ENCODE assay signal across 22 cellular contexts in the genomic region with DNA sequence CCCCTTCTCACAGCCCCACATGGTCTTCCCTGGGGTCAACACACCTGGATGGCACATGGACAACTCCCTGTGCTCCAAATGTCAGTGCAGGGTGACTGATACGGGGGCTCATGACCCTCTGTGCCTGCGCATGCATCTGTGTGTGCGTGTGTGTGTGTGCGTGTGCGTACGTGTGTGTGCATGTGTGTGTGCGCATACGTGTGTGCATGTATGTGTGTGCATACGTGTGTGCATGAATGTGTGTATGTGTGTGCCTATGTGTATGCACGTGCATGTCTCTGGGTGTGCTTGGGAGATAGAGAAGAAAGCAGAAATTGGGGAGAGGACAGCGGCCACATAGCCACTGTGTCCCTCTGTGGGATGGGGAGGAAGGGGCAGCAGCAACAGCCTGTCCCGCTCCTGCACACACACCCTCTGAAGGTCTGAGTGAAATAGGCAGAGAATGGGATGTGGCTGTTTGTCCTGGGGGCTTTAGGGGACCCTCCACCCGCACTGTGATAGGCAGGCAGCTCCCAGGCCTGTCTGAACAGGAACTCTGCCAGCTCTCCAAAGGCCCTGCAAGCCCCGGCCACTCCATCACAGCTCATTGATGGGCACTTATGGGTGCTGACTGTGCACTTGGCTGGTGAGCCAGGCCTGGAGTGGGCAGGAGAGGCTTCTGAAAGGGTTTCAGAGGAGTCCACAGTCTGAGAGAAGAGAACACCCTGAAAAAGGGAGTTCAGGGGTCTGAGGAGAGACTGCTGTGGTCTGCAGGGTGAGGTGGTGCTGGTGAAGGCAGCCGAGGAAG. TPM values are rescaled to one million over a fixed set of nuclear protein-coding genes. Genes with fewer than 3 reads are reported as not detected.
"Had no signal": no experiment of that assay in that cellular context is flagged by ENCODE, and none has a peak within 500 bp of the region (broad histone marks: within the 10 kb centered on the region; RNA-seq: fewer than 3 reads in every experiment).

No MANE protein-coding gene starts in this region.

- H3K27ac Mint-ChIP-seq: activated CD4-positive, alpha-beta memory T cell treated with anti-CD3 and anti-CD28 coated beads, Interleukin-2, amount 10 ng/mL, durations not matched to agents 7 days and 5 days; activated CD4-positive, alpha-beta T cell treated with anti-CD3 and anti-CD28 coated beads for 36 hours; activated naive CD8-positive, alpha-beta T cell treated with anti-CD3 and anti-CD28 coated beads, Interleukin-2, amount 10 ng/mL, durations not matched to agents 7 days and 5 days; T-cell had no signal

- H3K27ac ChIP-seq: cardiac muscle cell, colonic mucosa, neural progenitor cell, right atrium auricular region, skin epidermis, stomach, transverse colon, WERI-Rb-1 had no signal

- ATAC-seq: activated CD4-positive, alpha-beta T cell treated with anti-CD3 and anti-CD28 coated beads for 36 hours; heart left ventricle; left ventricle myocardium superior; T-cell had no signal

- FAIRE-seq: frontal cortex, islet of Langerhans had no signal

- H3K9me3 Mint-ChIP-seq: activated CD4-positive, alpha-beta memory T cell treated with anti-CD3 and anti-CD28 coated beads, Interleukin-2, amount 10 ng/mL, durations not matched to agents 7 days and 5 days; activated naive CD8-positive, alpha-beta T cell treated with anti-CD3 and anti-CD28 coated beads, Interleukin-2, amount 10 ng/mL, durations not matched to agents 7 days and 5 days; neural progenitor cell; T-cell had no signal

- H3K4me1 Mint-ChIP-seq: activated CD4-positive, alpha-beta memory T cell treated with anti-CD3 and anti-CD28 coated beads, Interleukin-2, amount 10 ng/mL, durations not matched to agents 7 days and 5 days; activated CD4-positive, alpha-beta T cell treated with anti-CD3 and anti-CD28 coated beads for 36 hours; activated naive CD8-positive, alpha-beta T cell treated with anti-CD3 and anti-CD28 coated beads, Interleukin-2, amount 10 ng/mL, durations not matched to agents 7 days and 5 days; T-cell had no signal

- H3K36me3 Mint-ChIP-seq: activated naive CD8-positive, alpha-beta T cell treated with anti-CD3 and anti-CD28 coated beads, Interleukin-2, amount 10 ng/mL, durations not matched to agents 7 days and 5 days; neural progenitor cell had no signal

- DNase-seq: activated CD4-positive, alpha-beta memory T cell treated with anti-CD3 and anti-CD28 coated beads, Interleukin-2, amount 10 ng/mL, durations not matched to agents 7 days and 5 days; activated CD4-positive, alpha-beta T cell treated with anti-CD3 and anti-CD28 coated beads for 36 hours; activated CD8-positive, alpha-beta memory T cell treated with anti-CD3 and anti-CD28 coated beads, Interleukin-2, amount 50 U/mL, for 4 hours; activated naive CD8-positive, alpha-beta T cell treated with anti-CD3 and anti-CD28 coated beads, Interleukin-2, amount 10 ng/mL, durations not matched to agents 7 days and 5 days; aorta; colonic mucosa; effector CD8-positive, alpha-beta T cell; heart left ventricle; left ventricle myocardium superior; stomach; T-cell; T1000; transverse colon; WERI-Rb-1 had no signal

- H3K27me3 Mint-ChIP-seq: activated CD4-positive, alpha-beta T cell treated with anti-CD3 and anti-CD28 coated beads for 36 hours; activated naive CD8-positive, alpha-beta T cell treated with anti-CD3 and anti-CD28 coated beads, Interleukin-2, amount 10 ng/mL, durations not matched to agents 7 days and 5 days; T-cell had no signal

- H3K4me3 Mint-ChIP-seq: activated CD4-positive, alpha-beta memory T cell treated with anti-CD3 and anti-CD28 coated beads, Interleukin-2, amount 10 ng/mL, durations not matched to agents 7 days and 5 days; activated CD4-positive, alpha-beta T cell treated with anti-CD3 and anti-CD28 coated beads for 36 hours; activated naive CD8-positive, alpha-beta T cell treated with anti-CD3 and anti-CD28 coated beads, Interleukin-2, amount 10 ng/mL, durations not matched to agents 7 days and 5 days; neural progenitor cell; T-cell had no signal

RNA-seq across cellular contexts. Expression of a gene that starts 44.2 kb away (rescaled TPM):
- total RNA-seq: activated CD4-positive, alpha-beta memory T cell treated with anti-CD3 and anti-CD28 coated beads, Interleukin-2, amount 10 ng/mL, durations not matched to agents 7 days and 5 days; activated CD4-positive, alpha-beta T cell treated with anti-CD3 and anti-CD28 coated beads for 36 hours; activated naive CD8-positive, alpha-beta T cell treated with anti-CD3 and anti-CD28 coated beads, Interleukin-2, amount 10 ng/mL, durations not matched to agents 7 days and 5 days; fibroblast of lung; myocyte; T-cell had no signal

RNA-seq across cellular contexts. Expression of a gene that starts 55.4 kb away (rescaled TPM):
- total RNA-seq: activated CD4-positive, alpha-beta memory T cell treated with anti-CD3 and anti-CD28 coated beads, Interleukin-2, amount 10 ng/mL, durations not matched to agents 7 days and 5 days; activated CD4-positive, alpha-beta T cell treated with anti-CD3 and anti-CD28 coated beads for 36 hours; activated naive CD8-positive, alpha-beta T cell treated with anti-CD3 and anti-CD28 coated beads, Interleukin-2, amount 10 ng/mL, durations not matched to agents 7 days and 5 days; heart left ventricle; left ventricle myocardium superior; stomach; transverse colon had no signal
